Comparison of ENCODE assay signal across 22 cellular contexts in the genomic region with DNA sequence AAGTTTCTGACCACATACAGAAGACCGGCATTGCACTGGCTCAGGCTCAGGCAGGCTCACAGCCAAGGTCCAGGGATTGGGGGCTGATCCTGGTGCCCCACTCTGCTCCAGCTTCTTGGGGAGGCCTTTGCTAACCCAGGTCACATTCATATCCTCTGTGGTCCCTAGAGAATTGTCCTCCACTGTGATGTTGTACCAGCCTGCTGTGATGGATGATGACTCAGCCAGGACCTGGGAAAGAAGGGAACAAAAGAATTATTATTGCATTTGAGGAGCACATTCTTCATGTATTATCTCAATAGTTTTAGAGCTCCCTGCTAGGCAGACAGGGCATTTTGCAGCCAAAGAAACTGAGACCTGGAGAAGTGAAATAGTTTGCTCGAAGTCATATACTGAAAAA.
DNase-seq lines count a peak whose midpoint lies in the region; ATAC-seq, FAIRE-seq and TF ChIP-seq lines count a peak whose summit lies in the region.
"Had no signal": no experiment of that assay in that cellular context is flagged by ENCODE, and none has a peak within 500 bp of the region (broad histone marks: within the 10 kb centered on the region; RNA-seq: fewer than 3 reads in every experiment).

No MANE protein-coding gene starts in this region.

- no peak overlapping the region for H3K4me2 ChIP-seq in HepG2 (ENCODE audit: low read depth, low read length)
- H3K4me2 ChIP-seq in astrocyte (ENCODE audit: low read length), result peak overlapping the region; percentile 35
- H3K4me2 ChIP-seq: BLaER1 had no signal

- H3K27me3 Mint-ChIP-seq in astrocyte (ENCODE audit: low read depth, unreplicated experiment), result no peaks in the 10 kb centered on the region

- H3K27ac ChIP-seq in HepG2 (ENCODE audit: extremely low read length, insufficient read depth, low read length) (no peak overlapping the region), right lobe of liver (no peak overlapping the region), astrocyte (ENCODE audit: low read depth, low read length) (no peak overlapping the region)
- H3K27ac ChIP-seq: BLaER1 had no signal

- H3K27me3 ChIP-seq in HepG2 (ENCODE audit: control insufficient read depth in 1 of 2, insufficient read depth in 2 of 2, low read length in 2 of 2), result no peaks in the 10 kb centered on the region
- no peaks in the 10 kb centered on the region for H3K27me3 ChIP-seq in right lobe of liver
- H3K27me3 ChIP-seq in astrocyte (ENCODE audit: insufficient read depth, low read length), result no peaks in the 10 kb centered on the region
- H3K27me3 ChIP-seq: BLaER1 had no signal

- no peaks in the 10 kb centered on the region for H3K36me3 Mint-ChIP-seq in astrocyte (ENCODE audit: low read depth, unreplicated experiment)
- H3K36me3 Mint-ChIP-seq: CD4-positive, alpha-beta memory T cell had no signal

- peaks cover 15% of the 10 kb centered on the region for H3K4me1 Mint-ChIP-seq in astrocyte (ENCODE audit: low read depth, unreplicated experiment)
- H3K4me1 Mint-ChIP-seq: CD4-positive, alpha-beta memory T cell had no signal

- H3K79me2 ChIP-seq in HepG2 (ENCODE audit: insufficient read depth, low read length) (no peaks in the 10 kb centered on the region), astrocyte (ENCODE audit: insufficient read depth, low read length) (no peaks in the 10 kb centered on the region)

- peaks cover 14% of the 10 kb centered on the region for H3K9me3 Mint-ChIP-seq in astrocyte (ENCODE audit: unreplicated experiment)

- no peak overlapping the region for H3K4me3 Mint-ChIP-seq in astrocyte (ENCODE audit: unreplicated experiment)
- H3K4me3 Mint-ChIP-seq: CD4-positive, alpha-beta memory T cell had no signal

- H3K9ac ChIP-seq in HepG2 (ENCODE audit: insufficient read depth, low read depth, low read length) (no peak overlapping the region), astrocyte (ENCODE audit: low read length) (no peak overlapping the region)
- H3K9ac ChIP-seq: BLaER1 had no signal

- FAIRE-seq in HepG2 (lab: Jason Lieb, UNC), result no peak
- no peak for FAIRE-seq in astrocyte (lab: Jason Lieb, UNC)
- no peak for FAIRE-seq in urothelium cell line (lab: Jason Lieb, UNC)
- FAIRE-seq: A204.1, D721Med had no signal

- 6% methylated on average over 1 of the region's 2 CpGs for WGBS in HepG2 (ENCODE audit: low lambda C conversion rate)
- WGBS in right lobe of liver (ENCODE audit: insufficient coverage, low coverage, low lambda C conversion rate, missing lambda C conversion rate), result 30% methylated on average over 1 of the region's 2 CpGs

- ATAC-seq in HepG2 (no peak), right lobe of liver (no peak), HG02870 (IDR thresholded peaks at IDR 0.05; ENCODE audit: unreplicated experiment) (no peak)

- no peak for TF ChIP-seq POLR2A in HepG2 (IDR thresholded peaks at IDR 0.05; ENCODE audit: insufficient read depth in 1 of 2, low read depth in 2 of 2, low read length in 2 of 2)
- no peak for TF ChIP-seq POLR2A in right lobe of liver (IDR thresholded peaks at IDR 0.05)

- in situ Hi-C loops in HepG2 (cut with HindIII; ENCODE audit: extremely low pct_ligation_motif_present, low pct_unique_long_range_greater_than_20kb), result no loop called here

- CTCF ChIA-PET in HepG2 (lab: Yijun Ruan, JAX; ENCODE audit: low intra/inter-chr PET ratio, low total read pairs), result no interaction called here

- intact Hi-C loops in HepG2 (cut with micrococcal nuclease; ENCODE audit: unreplicated experiment), result no loop called here
- intact Hi-C loops in right lobe of liver (cut with DNase I), result no loop called here

- H3K27ac Mint-ChIP-seq in astrocyte (ENCODE audit: unreplicated experiment), result no peak overlapping the region
- H3K27ac Mint-ChIP-seq: CD4-positive, alpha-beta memory T cell had no signal

- H3K36me3 ChIP-seq in HepG2 (replicated peaks in 1 of 2; ENCODE audit: control insufficient read depth in 1 of 2, insufficient read depth in 2 of 2, low read length in 2 of 2), result no peaks in the 10 kb centered on the region
- H3K36me3 ChIP-seq in right lobe of liver, result no peaks in the 10 kb centered on the region
- H3K36me3 ChIP-seq in astrocyte (ENCODE audit: insufficient read depth, low read length), result no peaks in the 10 kb centered on the region
- H3K36me3 ChIP-seq: BLaER1, MG63 had no signal

- peaks cover 18% of the 10 kb centered on the region for H3K4me1 ChIP-seq in HepG2 (ENCODE audit: insufficient read depth, low read length)
- H3K4me1 ChIP-seq in right lobe of liver, result no peaks in the 10 kb centered on the region
- peaks cover 4% of the 10 kb centered on the region for H3K4me1 ChIP-seq in astrocyte (ENCODE audit: insufficient read depth, low read length)
- H3K4me1 ChIP-seq: BLaER1 had no signal

- TF ChIP-seq EP300 in HepG2 (IDR thresholded peaks at IDR 0.05; ENCODE audit: low read depth in 2 of 2, low read length in 2 of 2) (no peak), HepG2 (CRISPR knock-in tag; IDR thresholded peaks at IDR 0.05; ENCODE audit: borderline replicate concordance) (no peak)

- H4K20me1 ChIP-seq in HepG2 (ENCODE audit: insufficient read depth, low read length) (no peaks in the 10 kb centered on the region), astrocyte (ENCODE audit: insufficient read depth, low read length) (no peaks in the 10 kb centered on the region)
- H4K20me1 ChIP-seq: BLaER1 had no signal

- no peak for TF ChIP-seq CTCF in HepG2 (CRISPR knock-in tag; IDR thresholded peaks at IDR 0.05)
- no peak for TF ChIP-seq CTCF in right lobe of liver (IDR thresholded peaks at IDR 0.05)
- TF ChIP-seq CTCF in astrocyte (IDR thresholded peaks at IDR 0.05; ENCODE audit: insufficient read depth, low read depth, low read length), result no peak
- TF ChIP-seq CTCF in foreskin fibroblast (IDR thresholded peaks at IDR 0.05; ENCODE audit: low read depth, low read length), result no peak

- POLR2A ChIA-PET in HepG2 (lab: Yijun Ruan, JAX), result interaction anchor here (1.6 kb wide), 1 partner anchor 12 kb away, joined by 4 read pairs; no protein-coding TSS in a partner anchor

- TF ChIP-seq RAD21 in HepG2 (CRISPR knock-in tag; IDR thresholded peaks at IDR 0.05), result no peak

- peak; percentile 18 for DNase-seq in HepG2 (ENCODE audit: low spot score)
- DNase-seq in right lobe of liver, result no peak
- DNase-seq in astrocyte (ENCODE audit: low read depth), result no peak
- peak; percentile 5 for DNase-seq in foreskin fibroblast
- DNase-seq in urothelium cell line (ENCODE audit: low spot score), result peak; percentile 79
- no peak for DNase-seq in NCI-H526 treated with DMSO at 0.1 percent for 48 hours (lab: John Stamatoyannopoulos, UW)
- DNase-seq in NCI-H69 (lab: John Stamatoyannopoulos, UW), result no peak
- DNase-seq: CD4-positive, alpha-beta memory T cell; DMS79; IMR-90; MG63; NCI-H1092; NCI-H1436 treated with DMSO at 0.1 percent for 48 hours; NCI-H2029; NCI-H2171 treated with DMSO at 0.1 percent for 48 hours; NCI-H82; RPMI8226; SHP77 treated with DMSO at 0.1 percent for 48 hours had no signal

- H3K9me3 ChIP-seq in HepG2 (ENCODE audit: low read length) (no peaks in the 10 kb centered on the region), right lobe of liver (no peaks in the 10 kb centered on the region), astrocyte (ENCODE audit: insufficient read depth, low read depth, low read length) (no peaks in the 10 kb centered on the region)
- H3K9me3 ChIP-seq: MG63 had no signal

- H3K4me3 ChIP-seq in HepG2 (replicated peaks in 1 of 3; ENCODE audit: insufficient read depth in 1 of 3, low read depth in 2 of 3, low read length in 3 of 3) (no peak overlapping the region), right lobe of liver (no peak overlapping the region), astrocyte (ENCODE audit: insufficient read depth, low read depth, low read length) (no peak overlapping the region), foreskin fibroblast (ENCODE audit: low read depth in 1 of 2, low read length in 2 of 2) (no peak overlapping the region)
- H3K4me3 ChIP-seq: BLaER1, MG63 had no signal

- BruUV-seq in HepG2 (replicated peaks; lab: Mats Ljungman, UMichigan), result no TSS peak

- H2AFZ ChIP-seq in HepG2 (ENCODE audit: low read length) (no peak overlapping the region), astrocyte (ENCODE audit: low read depth, low read length) (no peak overlapping the region)

TF ChIP-seq in HepG2, 621 proteins besides CTCF, POLR2A, EP300 and RAD21:
- no peak for TF ChIP-seq MIER2 (CRISPR knock-in tag; IDR thresholded peaks at IDR 0.05)
- TF ChIP-seq FOSL2 (CRISPR knock-in tag; IDR thresholded peaks at IDR 0.05), result peak; percentile 74

Comparison
In these comparisons a context has a peak if more than half of its experiments do, and no peak if none do; other contexts are left out.
1. DNase-seq: peak in HepG2 (single experiment), foreskin fibroblast (2 of 2) and urothelium cell line (single experiment); none in right lobe of liver (0 of 3), astrocyte (single experiment), NCI-H526 treated with DMSO at 0.1 percent for 48 hours (single experiment) and NCI-H69 (single experiment).